11 cellular contexts compared by ENCODE assay signal in the genomic region with DNA sequence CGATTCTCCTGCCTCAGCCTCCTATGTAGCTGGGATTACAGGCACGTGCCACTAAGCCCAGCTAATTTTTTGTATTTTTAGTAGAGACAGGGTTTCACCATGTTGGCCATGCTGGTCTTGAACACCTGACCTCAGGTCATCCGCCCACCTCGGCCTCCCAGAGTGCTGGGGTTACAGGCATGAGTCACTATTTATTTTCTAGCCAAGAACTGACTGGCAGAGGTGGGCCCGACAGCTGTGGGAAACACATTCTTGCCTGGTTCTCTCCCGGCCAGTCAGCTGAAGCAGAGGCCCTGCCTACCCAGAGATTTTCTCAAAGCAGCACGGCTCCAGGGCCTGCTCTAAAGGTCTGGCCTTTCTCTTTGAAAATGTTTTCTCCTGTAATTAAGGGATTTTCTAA.
DNase-seq lines count a peak whose midpoint lies in the region; ATAC-seq and TF ChIP-seq lines count a peak whose summit lies in the region.
"Had no signal": no experiment of that assay in that cellular context is flagged by ENCODE, and none has a peak within 500 bp of the region (broad histone marks: within the 10 kb centered on the region; RNA-seq: fewer than 3 reads in every experiment).

No MANE protein-coding gene starts in this region.

- H3K4me3 Mint-ChIP-seq in Caco-2 (ENCODE audit: unreplicated experiment) = peak overlapping the region; percentile 77
- H3K4me3 Mint-ChIP-seq in activated T-helper 17 cell treated with anti-CD3 and anti-CD28 coated beads, Interleukin-2, amount 50 U/mL, for 72 hours = peak overlapping the region; percentile 73
- no peak overlapping the region for H3K4me3 Mint-ChIP-seq in activated naive CD8-positive, alpha-beta T cell treated with anti-CD3 and anti-CD28 coated beads for 36 hours

- no peaks in the 10 kb centered on the region for H3K9me2 ChIP-seq in hepatocyte (replicated peaks; ENCODE audit: insufficient read depth)

- no peaks in the 10 kb centered on the region for H3K9me3 Mint-ChIP-seq in Caco-2 (ENCODE audit: unreplicated experiment)
- H3K9me3 Mint-ChIP-seq in activated T-helper 17 cell treated with anti-CD3 and anti-CD28 coated beads, Interleukin-2, amount 50 U/mL, for 72 hours = no peaks in the 10 kb centered on the region
- no peaks in the 10 kb centered on the region for H3K9me3 Mint-ChIP-seq in activated naive CD8-positive, alpha-beta T cell treated with anti-CD3 and anti-CD28 coated beads for 36 hours

- no peaks in the 10 kb centered on the region for H3K79me2 ChIP-seq in hepatocyte

- H3K36me3 ChIP-seq in Caco-2 (ENCODE audit: control insufficient read depth, insufficient read depth, low read length) = no peaks in the 10 kb centered on the region
- no peaks in the 10 kb centered on the region for H3K36me3 ChIP-seq in hepatocyte (replicated peaks; ENCODE audit: insufficient read depth, low read depth)
- H3K36me3 ChIP-seq in ovary = no peaks in the 10 kb centered on the region

- no peak overlapping the region for H3K4me3 ChIP-seq in Caco-2 (ENCODE audit: low read depth, low read length)
- H3K4me3 ChIP-seq in hepatocyte = no peak overlapping the region
- H3K4me3 ChIP-seq in ovary = no peak overlapping the region
- H3K4me3 ChIP-seq: GM12878 had no signal

- H3K36me3 Mint-ChIP-seq in Caco-2 (ENCODE audit: insufficient read depth, unreplicated experiment) = no peaks in the 10 kb centered on the region
- H3K36me3 Mint-ChIP-seq in activated T-helper 17 cell treated with anti-CD3 and anti-CD28 coated beads, Interleukin-2, amount 50 U/mL, for 72 hours (ENCODE audit: low read depth) = no peaks in the 10 kb centered on the region
- no peaks in the 10 kb centered on the region for H3K36me3 Mint-ChIP-seq in activated naive CD8-positive, alpha-beta T cell treated with anti-CD3 and anti-CD28 coated beads for 36 hours

- POLR2A ChIA-PET in Caco-2 (lab: Charles Lee) = no interaction called here

- BruUV-seq in Caco-2 (replicated peaks; lab: Mats Ljungman, UMichigan) = TSS peak; percentile 57

- no peak for TF ChIP-seq POLR2A in ovary (IDR thresholded peaks at IDR 0.05)

- H3K4me1 ChIP-seq in Caco-2 = peaks cover 5% of the 10 kb centered on the region
- peaks cover 16% of the 10 kb centered on the region for H3K4me1 ChIP-seq in hepatocyte (ENCODE audit: insufficient read depth)
- peaks cover 1% of the 10 kb centered on the region for H3K4me1 ChIP-seq in ovary (ENCODE audit: insufficient read depth)

- no peak for TF ChIP-seq EP300 in ovary (IDR thresholded peaks at IDR 0.05)

- peak overlapping the region; percentile 94 for H2AFZ ChIP-seq in hepatocyte

- H4K20me1 ChIP-seq in hepatocyte (ENCODE audit: insufficient read depth, poor library complexity, severe bottlenecking) = no peaks in the 10 kb centered on the region

- CTCF ChIA-PET in Caco-2 (lab: Charles Lee) = no interaction called here

- H3K27ac Mint-ChIP-seq in Caco-2 (ENCODE audit: unreplicated experiment) = no peak overlapping the region
- H3K27ac Mint-ChIP-seq in activated T-helper 17 cell treated with anti-CD3 and anti-CD28 coated beads, Interleukin-2, amount 50 U/mL, for 72 hours = no peak overlapping the region
- H3K27ac Mint-ChIP-seq in activated naive CD8-positive, alpha-beta T cell treated with anti-CD3 and anti-CD28 coated beads for 36 hours = no peak overlapping the region

- no peaks in the 10 kb centered on the region for H3K9me3 ChIP-seq in Caco-2
- no peaks in the 10 kb centered on the region for H3K9me3 ChIP-seq in hepatocyte (ENCODE audit: low read depth)
- H3K9me3 ChIP-seq in ovary = no peaks in the 10 kb centered on the region

- DNase-seq in Caco-2 = no peak
- peak; percentile 49 for DNase-seq in hepatocyte (ENCODE audit: low spot score)
- peak; percentile 20 to 56 (median 27) for DNase-seq in ovary
- DNase-seq in NCI-H1048 (lab: John Stamatoyannopoulos, UW) = no peak
- DNase-seq in NCI-H446 treated with DMSO at 0.1 percent for 48 hours (lab: John Stamatoyannopoulos, UW) = no peak
- no peak for DNase-seq in activated naive CD8-positive, alpha-beta T cell treated with anti-CD3 and anti-CD28 coated beads for 36 hours
- DNase-seq: NCI-H1417; stimulated activated CD4-positive, alpha-beta T cell treated with anti-CD3 and anti-CD28 coated beads, Interleukin-4, amount 100 ng/mL, for 1 hour had no signal

- H3K27ac ChIP-seq in hepatocyte (peak overlapping the region; percentile 78), ovary (no peak overlapping the region)

- no peak for ATAC-seq in activated T-helper 17 cell treated with anti-CD3 and anti-CD28 coated beads, Interleukin-2, amount 50 U/mL, for 72 hours (replicated peaks)
- no peak for ATAC-seq in HG02571 (IDR thresholded peaks at IDR 0.05; ENCODE audit: unreplicated experiment)
- ATAC-seq: GM12878 had no signal

- TF ChIP-seq CTCF in Caco-2 (IDR thresholded peaks at IDR 0.05; ENCODE audit: insufficient read depth in 1 of 2, low read depth in 1 of 2, low read length in 1 of 2, severe bottlenecking in 1 of 2, unreplicated experiment in 1 of 2) (no peak), hepatocyte (IDR thresholded peaks at IDR 0.05; ENCODE audit: poor library complexity) (no peak), ovary (IDR thresholded peaks at IDR 0.05) (no peak)

- WGBS in hepatocyte (ENCODE audit: low lambda C conversion rate, missing lambda C conversion rate) = 51% methylated on average over 7 of the region's 7 CpGs
- WGBS in ovary, 3 donors = 40 to 67% (median 52%) methylated on average over 7 of the region's 7 CpGs

- no peaks in the 10 kb centered on the region for H3K27me3 Mint-ChIP-seq in Caco-2 (ENCODE audit: insufficient read depth, unreplicated experiment)
- peaks cover 29% of the 10 kb centered on the region for H3K27me3 Mint-ChIP-seq in activated T-helper 17 cell treated with anti-CD3 and anti-CD28 coated beads, Interleukin-2, amount 50 U/mL, for 72 hours
- H3K27me3 Mint-ChIP-seq in activated naive CD8-positive, alpha-beta T cell treated with anti-CD3 and anti-CD28 coated beads for 36 hours = peaks cover 76% of the 10 kb centered on the region

- H3K4me1 Mint-ChIP-seq in Caco-2 (ENCODE audit: low read depth, unreplicated experiment) = no peaks in the 10 kb centered on the region
- peaks cover 4% of the 10 kb centered on the region for H3K4me1 Mint-ChIP-seq in activated T-helper 17 cell treated with anti-CD3 and anti-CD28 coated beads, Interleukin-2, amount 50 U/mL, for 72 hours
- peaks cover 3% of the 10 kb centered on the region for H3K4me1 Mint-ChIP-seq in activated naive CD8-positive, alpha-beta T cell treated with anti-CD3 and anti-CD28 coated beads for 36 hours

- H3K27me3 ChIP-seq in Caco-2 (replicated peaks; ENCODE audit: control insufficient read depth, insufficient read depth, low read length) = no peaks in the 10 kb centered on the region
- H3K27me3 ChIP-seq in hepatocyte = peaks cover 12% of the 10 kb centered on the region
- no peaks in the 10 kb centered on the region for H3K27me3 ChIP-seq in ovary

- intact Hi-C loops in Caco-2 (cut with micrococcal nuclease; ENCODE audit: unreplicated experiment) (no loop called here), ovary (cut with DNase I) (no loop called here)

- peak overlapping the region; percentile 91 for H3K4me2 ChIP-seq in hepatocyte

Comparison
In these comparisons a context has a peak if more than half of its experiments do, and no peak if none do; other contexts are left out.
1. DNase-seq: peak in hepatocyte (single experiment) and ovary (5 of 5); none in Caco-2 (0 of 2), NCI-H1048 (single experiment), NCI-H446 treated with DMSO at 0.1 percent for 48 hours (single experiment) and activated naive CD8-positive, alpha-beta T cell treated with anti-CD3 and anti-CD28 coated beads for 36 hours (single experiment).